9 cellular contexts compared by ENCODE assay signal in the genomic region with DNA sequence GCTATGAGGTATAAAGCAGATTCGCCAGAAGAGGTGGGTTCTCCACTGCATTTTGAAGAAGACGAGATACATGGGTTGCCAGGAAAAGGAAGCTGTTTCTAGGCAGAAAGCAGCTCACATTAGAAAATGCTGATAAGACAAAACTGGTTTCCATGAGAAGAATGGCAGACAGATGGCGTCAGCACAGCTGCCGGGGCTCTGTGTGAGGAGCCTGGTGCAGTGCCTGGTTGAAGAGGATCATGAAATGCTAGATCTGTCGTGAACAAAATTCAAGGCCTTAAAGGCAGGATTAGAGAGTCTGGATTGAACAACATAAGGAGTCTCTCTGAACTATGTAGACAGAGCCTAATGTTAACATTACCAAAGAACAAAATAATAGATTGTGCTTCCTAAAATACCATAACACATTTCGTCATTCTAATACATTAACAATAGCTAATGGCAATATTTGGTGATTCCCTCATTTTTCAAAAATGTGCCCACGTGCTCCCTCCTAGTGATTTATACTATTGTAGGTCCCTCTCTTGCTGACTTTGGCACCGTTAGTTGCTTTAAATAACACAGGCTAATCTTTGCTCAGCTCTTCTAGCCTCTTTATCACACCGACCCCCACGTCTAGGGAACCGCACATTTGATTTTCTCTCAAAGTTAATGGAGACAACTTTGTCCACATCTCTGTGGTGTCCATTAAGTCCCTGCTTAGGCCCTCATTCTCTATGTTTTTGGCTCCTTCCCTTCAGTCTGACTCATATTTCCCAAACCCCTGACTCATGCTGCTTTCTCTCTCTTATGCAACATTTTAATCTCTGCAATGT. TPM values are rescaled to one million over a fixed set of nuclear protein-coding genes. Genes with fewer than 3 reads are reported as not detected.
DNase-seq lines count a peak whose midpoint lies in the region; ATAC-seq and TF ChIP-seq lines count a peak whose summit lies in the region.
"Had no signal": no experiment of that assay in that cellular context is flagged by ENCODE, and none has a peak within 500 bp of the region (broad histone marks: within the 10 kb centered on the region; RNA-seq: fewer than 3 reads in every experiment).

No MANE protein-coding gene starts in this region.

- H3K27me3 Mint-ChIP-seq in chondrocyte (ENCODE audit: low read depth), result no peaks in the 10 kb centered on the region

- H3K4me3 Mint-ChIP-seq in chondrocyte (ENCODE audit: unreplicated experiment), result no peak overlapping the region

- DNase-seq in SKM-1 (lab: John Stamatoyannopoulos, UW; ENCODE audit: unreplicated experiment) (peak; percentile 5), SKM-1 treated with dmso at 0.1 percent for 144 hours (lab: John Stamatoyannopoulos, UW; ENCODE audit: unreplicated experiment) (no peak), chondrocyte (ENCODE audit: low spot score) (no peak), lung microvascular endothelial cell (ENCODE audit: low read depth in 2 of 2) (peak; percentile 87 to 90), NCI-H526 treated with DMSO at 0.1 percent for 48 hours (lab: John Stamatoyannopoulos, UW) (no peak), NCI-H69 (lab: John Stamatoyannopoulos, UW) (no peak)
- DNase-seq: NCI-H187 treated with DMSO at 0.1 percent for 48 hours had no signal

- H3K4me1 Mint-ChIP-seq in chondrocyte (ENCODE audit: low read depth), result peaks cover 51% of the 10 kb centered on the region

- H3K9me3 Mint-ChIP-seq in chondrocyte (ENCODE audit: low read depth), result peaks cover 3% of the 10 kb centered on the region

- H3K27ac Mint-ChIP-seq in chondrocyte (ENCODE audit: unreplicated experiment), result peak overlapping the region; percentile 92

- ATAC-seq in HG03432 (IDR thresholded peaks at IDR 0.05; ENCODE audit: unreplicated experiment) (no peak), HG03342 (IDR thresholded peaks at IDR 0.05; ENCODE audit: unreplicated experiment) (no peak)

- peak; percentile 25 for TF ChIP-seq CTCF in chondrocyte (IDR thresholded peaks at IDR 0.05)

- no peaks in the 10 kb centered on the region for H3K36me3 Mint-ChIP-seq in chondrocyte (ENCODE audit: low read depth)

RNA-seq across cellular contexts. Expression of a gene that starts 38.2 kb away (rescaled TPM):
- total RNA-seq in chondrocyte (9.5 to 39.6 TPM (median 38.6 TPM) in 3 replicates), lung microvascular endothelial cell (4,716 and 9,992 TPM in 2 replicates)

Comparison
In these comparisons a context has a peak if more than half of its experiments do, and no peak if none do; other contexts are left out.
1. DNase-seq: peak in SKM-1 (single experiment) and lung microvascular endothelial cell (2 of 2); none in SKM-1 treated with dmso at 0.1 percent for 144 hours (single experiment), chondrocyte (single experiment), NCI-H526 treated with DMSO at 0.1 percent for 48 hours (single experiment) and NCI-H69 (single experiment).
2. RNA of a gene that starts 38.2 kb away (total RNA-seq): 4,716 to 9,992 TPM in lung microvascular endothelial cell; 9.5 to 39.6 TPM in chondrocyte; every median in the first group is over 100 times any median in the second.